Comparison of ENCODE assay signal across 1 cellular context in the genomic region with DNA sequence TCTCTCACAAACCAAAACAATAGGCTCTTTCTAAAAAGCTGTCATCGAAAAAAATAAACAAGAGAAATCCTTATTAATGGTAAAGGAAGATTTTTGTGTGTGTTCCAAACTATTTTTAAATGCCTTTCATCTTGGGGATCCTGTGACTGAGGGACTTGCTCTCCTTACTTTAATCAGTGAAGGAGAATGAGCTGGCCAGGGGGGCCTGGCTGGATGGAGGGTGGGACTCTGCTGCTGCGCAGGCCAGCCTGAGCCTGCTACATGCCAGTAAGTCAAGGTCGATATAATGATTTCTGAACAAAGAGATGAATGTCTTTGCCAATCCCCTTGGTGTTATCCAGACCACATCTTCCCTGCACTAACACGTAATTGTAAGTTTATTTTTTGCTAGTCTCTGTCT.
TF ChIP-seq lines count a peak whose summit lies in the region.

No MANE protein-coding gene starts in this region.

TF ChIP-seq in SK-N-SH treated with all-trans-retinoic acid at 6 μM for 48 hours, 23 proteins besides CTCF, POLR2A, EP300 and RAD21 (continued from another document):
- TF ChIP-seq ISL1 (CRISPR knock-in tag; IDR thresholded peaks at IDR 0.05) (no peak), TOX (CRISPR knock-in tag; IDR thresholded peaks at IDR 0.05; ENCODE audit: borderline replicate concordance) (no peak), ZFP3 (CRISPR knock-in tag; IDR thresholded peaks at IDR 0.05) (no peak), ESRRG (CRISPR knock-in tag; IDR thresholded peaks at IDR 0.05) (no peak), ARNTL (CRISPR knock-in tag; IDR thresholded peaks at IDR 0.05; ENCODE audit: borderline replicate concordance, low read depth) (no peak), RARB (CRISPR knock-in tag; IDR thresholded peaks at IDR 0.05) (no peak)
- TF ChIP-seq, protein P1, sequence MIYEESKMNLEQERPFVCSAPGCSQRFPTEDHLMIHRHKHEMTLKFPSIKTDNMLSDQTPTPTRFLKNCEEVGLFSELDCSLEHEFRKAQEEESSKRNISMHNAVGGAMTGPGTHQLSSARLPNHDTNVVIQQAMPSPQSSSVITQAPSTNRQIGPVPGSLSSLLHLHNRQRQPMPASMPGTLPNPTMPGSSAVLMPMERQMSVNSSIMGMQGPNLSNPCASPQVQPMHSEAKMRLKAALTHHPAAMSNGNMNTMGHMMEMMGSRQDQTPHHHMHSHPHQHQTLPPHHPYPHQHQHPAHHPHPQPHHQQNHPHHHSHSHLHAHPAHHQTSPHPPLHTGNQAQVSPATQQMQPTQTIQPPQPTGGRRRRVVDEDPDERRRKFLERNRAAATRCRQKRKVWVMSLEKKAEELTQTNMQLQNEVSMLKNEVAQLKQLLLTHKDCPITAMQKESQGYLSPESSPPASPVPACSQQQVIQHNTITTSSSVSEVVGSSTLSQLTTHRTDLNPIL (CRISPR knock-in tag; IDR thresholded peaks at IDR 0.05; ENCODE audit: low read depth) = no peak
TF ChIP-seq in SK-N-SH treated with all-trans-retinoic acid at 6 μM for 48 hours: peak in this region for 0.
